In genomic region chr3:150218236-150218635, GRCh38 we compare ENCODE assay signal across 18 cellular contexts.
DNase-seq lines count a peak whose midpoint lies in the region; FAIRE-seq and TF ChIP-seq lines count a peak whose summit lies in the region.
"Had no signal": no experiment of that assay in that cellular context is flagged by ENCODE, and none has a peak within 500 bp of the region (broad histone marks: within the 10 kb centered on the region; RNA-seq: fewer than 3 reads in every experiment).

No MANE protein-coding gene starts in this region.

- H3K36me3 Mint-ChIP-seq in astrocyte (ENCODE audit: low read depth, unreplicated experiment) (peaks cover 3% of the 10 kb centered on the region), brain (no peaks in the 10 kb centered on the region)
- H3K36me3 Mint-ChIP-seq: CD4-positive, alpha-beta memory T cell had no signal

- H3K27me3 ChIP-seq in astrocyte (ENCODE audit: insufficient read depth, low read length): no peaks in the 10 kb centered on the region

- H3K9me3 Mint-ChIP-seq in astrocyte (ENCODE audit: unreplicated experiment) (peaks cover 7% of the 10 kb centered on the region), brain (peaks cover 3 to 16% (median 4%) of the 10 kb centered on the region in 5 experiments)

- H3K4me1 ChIP-seq in astrocyte (ENCODE audit: insufficient read depth, low read length): peaks cover 20% of the 10 kb centered on the region

- H3K79me2 ChIP-seq in astrocyte (ENCODE audit: insufficient read depth, low read length): no peaks in the 10 kb centered on the region

- H3K27ac Mint-ChIP-seq in astrocyte (ENCODE audit: unreplicated experiment) (no peak overlapping the region), brain (peak overlapping the region in 3 of 5 experiments; percentile 13 to 95 (median 68))
- H3K27ac Mint-ChIP-seq: GM23338, H9, HFFc6 had no signal

- no peak overlapping the region for H3K4me2 ChIP-seq in astrocyte (ENCODE audit: low read length)
- H3K4me2 ChIP-seq: GM23338 had no signal

- FAIRE-seq in astrocyte (lab: Jason Lieb, UNC): no peak
- FAIRE-seq: GM12891, GM18507 had no signal

- H3K36me3 ChIP-seq in astrocyte (ENCODE audit: insufficient read depth, low read length): no peaks in the 10 kb centered on the region

- no peak overlapping the region for H3K9ac ChIP-seq in astrocyte (ENCODE audit: low read length)

- no peak overlapping the region for H3K4me3 ChIP-seq in astrocyte (ENCODE audit: insufficient read depth, low read depth, low read length)
- H3K4me3 ChIP-seq: GM23338 had no signal

- peaks cover 24% of the 10 kb centered on the region for H3K4me1 Mint-ChIP-seq in astrocyte (ENCODE audit: low read depth, unreplicated experiment)
- H3K4me1 Mint-ChIP-seq in brain: peaks cover 61% of the 10 kb centered on the region

- H3K9me3 ChIP-seq in astrocyte (ENCODE audit: insufficient read depth, low read depth, low read length): no peaks in the 10 kb centered on the region

- H2AFZ ChIP-seq in astrocyte (ENCODE audit: low read depth, low read length): no peak overlapping the region
- H2AFZ ChIP-seq: GM23338 had no signal

- H3K27me3 Mint-ChIP-seq in astrocyte (ENCODE audit: low read depth, unreplicated experiment) (peaks cover 4% of the 10 kb centered on the region), brain (peaks cover 8% of the 10 kb centered on the region)

- no peak overlapping the region for H3K27ac ChIP-seq in astrocyte (ENCODE audit: low read depth, low read length)

- TF ChIP-seq CTCF in astrocyte (IDR thresholded peaks at IDR 0.05; ENCODE audit: insufficient read depth, low read depth, low read length) (no peak), brain (conservative IDR thresholded peaks at IDR 0.05) (no peak)

- peak; percentile 20 for DNase-seq in DMS79 (lab: John Stamatoyannopoulos, UW)
- peak; percentile 36 for DNase-seq in DMS79 treated with DMSO at 0.1 percent for 48 hours (lab: John Stamatoyannopoulos, UW)
- DNase-seq in astrocyte (ENCODE audit: low read depth): peak; percentile 52
- no peak for DNase-seq in middle frontal gyrus (ENCODE audit: extremely low spot score, low spot score)
- DNase-seq in stimulated activated naive CD4-positive, alpha-beta T cell (lab: John Stamatoyannopoulos, UW): no peak
- no peak for DNase-seq in NOMO-1 (lab: John Stamatoyannopoulos, UW; ENCODE audit: unreplicated experiment in 2 of 2)
- DNase-seq: C1 segment of cervical spinal cord; Calu3; CD4-positive, alpha-beta memory T cell; COR-L47; DMS153; GF-D8; H9; HFFc6 had no signal

- no peaks in the 10 kb centered on the region for H4K20me1 ChIP-seq in astrocyte (ENCODE audit: insufficient read depth, low read length)

- H3K4me3 Mint-ChIP-seq in astrocyte (ENCODE audit: unreplicated experiment) (no peak overlapping the region), brain (no peak overlapping the region)
- H3K4me3 Mint-ChIP-seq: CD4-positive, alpha-beta memory T cell; GM23338; H9; HFFc6 had no signal

Comparison
In these comparisons a context has a peak if more than half of its experiments do, and no peak if none do; other contexts are left out.
1. DNase-seq: peak in DMS79 (single experiment), DMS79 treated with DMSO at 0.1 percent for 48 hours (single experiment) and astrocyte (single experiment); none in middle frontal gyrus (single experiment), stimulated activated naive CD4-positive, alpha-beta T cell (0 of 6) and NOMO-1 (0 of 2).